In genomic region chr7:150977382-150978135, GRCh38 we compare ENCODE assay signal across 9 cellular contexts. TPM values are rescaled to one million over a fixed set of nuclear protein-coding genes. Genes with fewer than 3 reads are reported as not detected.
DNase-seq lines count a peak whose midpoint lies in the region; ATAC-seq and TF ChIP-seq lines count a peak whose summit lies in the region.
"Had no signal": no experiment of that assay in that cellular context is flagged by ENCODE, and none has a peak within 500 bp of the region (broad histone marks: within the 10 kb centered on the region; RNA-seq: fewer than 3 reads in every experiment).

No MANE protein-coding gene starts in this region.

- H3K9me3 Mint-ChIP-seq in effector memory CD8-positive, alpha-beta T cell: no peaks in the 10 kb centered on the region

- H3F3A ChIP-seq in MM.1S (ENCODE audit: insufficient read depth, low read length): peaks cover 22% of the 10 kb centered on the region

- H3K9ac ChIP-seq in MM.1S (ENCODE audit: low read length): no peak overlapping the region

- peak overlapping the region; percentile 72 to 77 for H3K4me3 Mint-ChIP-seq in effector memory CD8-positive, alpha-beta T cell

- TF ChIP-seq POLR2A in ovary (IDR thresholded peaks at IDR 0.05): no peak

- H3K79me2 ChIP-seq in MM.1S (ENCODE audit: low read length): peaks cover 11% of the 10 kb centered on the region; the same call in 1 of the 2 replicates

- H3K4me1 ChIP-seq in MM.1S (ENCODE audit: low read length) (peaks cover 33% of the 10 kb centered on the region), ovary (ENCODE audit: insufficient read depth) (peaks cover 18% of the 10 kb centered on the region)

- intact Hi-C loops in ovary (cut with DNase I): loop anchor here in 1 of 4 donors (10.0 kb wide), 1 partner anchor 193 kb away; no protein-coding TSS in a partner anchor

- ATAC-seq in effector memory CD8-positive, alpha-beta T cell (replicated peaks): no peak
- ATAC-seq in GM21528 (IDR thresholded peaks at IDR 0.05; ENCODE audit: low FRiP score, unreplicated experiment) (no peak), GM18517 (IDR thresholded peaks at IDR 0.05; ENCODE audit: unreplicated experiment) (no peak), GM18867 (IDR thresholded peaks at IDR 0.05; ENCODE audit: unreplicated experiment) (no peak)

- no peaks in the 10 kb centered on the region for H3K9me3 ChIP-seq in MM.1S (replicated peaks; ENCODE audit: insufficient read depth, low read length)
- H3K9me3 ChIP-seq in ovary: no peaks in the 10 kb centered on the region

- H3K9me2 ChIP-seq in MM.1S (replicated peaks; ENCODE audit: insufficient read depth, low read length): no peaks in the 10 kb centered on the region

- TF ChIP-seq EP300 in ovary (IDR thresholded peaks at IDR 0.05): no peak

- H3K27me3 Mint-ChIP-seq in effector memory CD8-positive, alpha-beta T cell: peaks cover 50 to 67% of the 10 kb centered on the region in 2 donors

- H3K36me3 ChIP-seq in MM.1S (replicated peaks; ENCODE audit: insufficient read depth, low read length) (no peaks in the 10 kb centered on the region), ovary (no peaks in the 10 kb centered on the region)

- peak overlapping the region; percentile 14; the same call in 1 of the 2 replicates for H3K4me2 ChIP-seq in MM.1S (ENCODE audit: low read depth, low read length)

- DNase-seq in NCI-H1417 (lab: John Stamatoyannopoulos, UW): peak; percentile 47 to 71 (median 71)
- DNase-seq in NCI-H1417 treated with DMSO at 0.1 percent for 48 hours (lab: John Stamatoyannopoulos, UW): no peak
- no peak for DNase-seq in MM.1S
- DNase-seq in effector memory CD8-positive, alpha-beta T cell: no peak
- no peak for DNase-seq in ovary

- peaks cover 21% of the 10 kb centered on the region for H3K36me3 Mint-ChIP-seq in effector memory CD8-positive, alpha-beta T cell (ENCODE audit: insufficient read depth)

- H3K27ac Mint-ChIP-seq in effector memory CD8-positive, alpha-beta T cell: no peak overlapping the region

- H2AFZ ChIP-seq in MM.1S (ENCODE audit: low read length): no peak overlapping the region

- no peak overlapping the region; the same call in 1 of the 2 replicates for H3K4me3 ChIP-seq in MM.1S (ENCODE audit: low read length)
- peak overlapping the region; percentile 46 for H3K4me3 ChIP-seq in ovary

- H3K4me1 Mint-ChIP-seq in effector memory CD8-positive, alpha-beta T cell (ENCODE audit: low read depth in 2 of 2): peaks cover 24 to 28% of the 10 kb centered on the region in 2 donors

- H3K27me3 ChIP-seq in MM.1S (replicated peaks; ENCODE audit: insufficient read depth, low read length) (peaks cover 32% of the 10 kb centered on the region), ovary (no peaks in the 10 kb centered on the region)

- TF ChIP-seq CTCF in MM.1S (IDR thresholded peaks at IDR 0.05; ENCODE audit: low read length) (no peak), ovary (IDR thresholded peaks at IDR 0.05) (no peak)

- H4K20me1 ChIP-seq in MM.1S (ENCODE audit: insufficient read depth, low read length): no peaks in the 10 kb centered on the region

- 2 to 3% (median 3%) methylated on average over 46 to 65 of the region's 65 CpGs for WGBS in ovary, 3 donors

- H3K27ac ChIP-seq in MM.1S (ENCODE audit: low read length): no peak overlapping the region
- no peak overlapping the region for H3K27ac ChIP-seq in ovary

RNA-seq across cellular contexts. Expression of gene KCNH2, which starts 0.6 kb away (rescaled TPM):
- total RNA-seq in ovary: 10 to 100 TPM in 2 of 7 donors, 1 to 10 TPM in 5; 2.0 to 26.3 (median 8.0) TPM
- polyA plus RNA-seq in ovary: 1 to 10 TPM; 3.0 to 5.0 TPM
- total RNA-seq: dermis microvascular lymphatic vessel endothelial cell had no signal

RNA-seq across cellular contexts. Expression of gene NOS3, which starts 13.3 kb away (rescaled TPM):
- total RNA-seq in ovary: 10 to 100 TPM in 1 of 7 donors, 1 to 10 TPM in 6; 2.9 to 26.0 (median 5.4) TPM
- polyA plus RNA-seq in ovary: 1 to 10 TPM; 1.0 to 8.9 TPM

RNA-seq across cellular contexts. Expression of gene ATG9B, which starts 46.7 kb away (rescaled TPM):
- total RNA-seq in ovary: 1 to 10 TPM in 1 of 7 donors, under 1 TPM in 6; 0.18 to 1.0 (median 0.40) TPM
- polyA plus RNA-seq in ovary: under 1 TPM; 0.03 to 0.19 TPM

RNA-seq across cellular contexts. Expression of gene ABCB8, which starts 50.7 kb away (rescaled TPM):
- 10 to 100 TPM; 15.5 to 45.2 (median 29.1) TPM for total RNA-seq in ovary
- polyA plus RNA-seq in ovary: 10 to 100 TPM in 1 of 2 donors, 1 to 10 TPM in 1; 6.1 to 14.7 TPM

Comparison
In these comparisons a context has a peak if more than half of its experiments do, and no peak if none do; other contexts are left out.
1. DNase-seq: peak in NCI-H1417 (3 of 3); none in NCI-H1417 treated with DMSO at 0.1 percent for 48 hours (single experiment), MM.1S (single experiment), effector memory CD8-positive, alpha-beta T cell (0 of 3) and ovary (0 of 5).